In genomic region chrX:121349263-121349662, GRCh38 we compare ENCODE assay signal across 7 cellular contexts.
"Had no signal": no experiment of that assay in that cellular context is flagged by ENCODE, and none has a peak within 500 bp of the region (broad histone marks: within the 10 kb centered on the region; RNA-seq: fewer than 3 reads in every experiment).

No MANE protein-coding gene starts in this region.

- H3K4me3 Mint-ChIP-seq: H9 had no signal

- H3K4me3 ChIP-seq: GM23248 had no signal

- DNase-seq: GM23248, H9, HCEC 1CT, IMR-90, Kasumi-1, KBM-7 had no signal

- H2AFZ ChIP-seq: GM23248 had no signal

- H3K27ac Mint-ChIP-seq: H9 had no signal

- H3K27ac ChIP-seq: GM23248, KMS-11 had no signal

- H3K9ac ChIP-seq: GM23248, KMS-11 had no signal

- H3K4me2 ChIP-seq: KMS-11 had no signal
